ENCODE assay signal across 16 cellular contexts in the genomic region with DNA sequence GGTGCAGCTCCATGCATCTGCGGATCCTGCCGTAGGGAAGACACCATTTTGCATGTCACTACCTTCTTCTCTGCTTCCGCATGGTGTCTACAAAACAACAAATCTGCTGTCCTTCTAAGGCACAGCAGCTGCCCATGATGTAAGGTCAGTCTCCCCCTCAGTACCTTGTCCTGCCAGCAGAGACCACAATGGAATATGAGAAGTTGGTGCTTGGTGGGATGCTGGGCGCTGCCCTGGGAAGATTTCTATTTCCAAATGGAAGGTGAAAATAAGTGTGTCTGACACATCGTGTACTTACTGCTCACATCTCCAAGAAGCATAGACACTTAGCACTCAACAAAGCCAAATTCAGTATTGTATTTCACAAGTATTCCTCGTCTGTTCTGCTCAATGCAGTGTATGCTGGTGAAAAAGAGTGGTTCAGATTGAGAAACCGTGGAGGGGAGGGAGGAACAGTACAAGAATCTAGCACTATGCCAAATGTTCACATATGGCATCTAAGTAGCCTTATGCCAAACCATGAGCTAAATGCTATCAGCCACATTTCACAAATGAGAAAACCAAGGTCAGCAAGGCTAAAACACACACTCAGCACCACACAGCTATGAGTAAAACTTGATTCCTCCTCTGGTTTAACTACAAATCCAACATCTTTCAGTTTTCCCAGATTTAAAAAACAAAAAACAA.
DNase-seq lines count a peak whose midpoint lies in the region; ATAC-seq and TF ChIP-seq lines count a peak whose summit lies in the region.
"Had no signal": no experiment of that assay in that cellular context is flagged by ENCODE, and none has a peak within 500 bp of the region (broad histone marks: within the 10 kb centered on the region; RNA-seq: fewer than 3 reads in every experiment).

No MANE protein-coding gene starts in this region.

- H3K4me1 ChIP-seq in heart left ventricle = peaks cover 6 to 39% (median 28%) of the 10 kb centered on the region in 12 donors
- H3K4me1 ChIP-seq in tibial artery = peaks cover 0 to 27% (median 14%) of the 10 kb centered on the region in 4 donors

- WGBS in heart left ventricle, 4 donors = 85 to 88% (median 87%) methylated on average over 7 of the region's 7 CpGs

- H3K4me3 ChIP-seq in heart left ventricle (no peak overlapping the region), skeletal muscle cell (ENCODE audit: low read depth, low read length) (no peak overlapping the region), tibial artery (no peak overlapping the region)

- no peaks in the 10 kb centered on the region for H3K27me3 ChIP-seq in heart left ventricle
- no peaks in the 10 kb centered on the region for H3K27me3 ChIP-seq in tibial artery

- TF ChIP-seq POLR2A in heart left ventricle (IDR thresholded peaks at IDR 0.05) = no peak

- intact Hi-C loops in heart left ventricle (cut with DNase I) = loop anchor here in 4 of 10 donors (5.0 to 10.0 kb wide), 3 partner anchors 455 to 543 kb away; no protein-coding TSS in a partner anchor
- intact Hi-C loops in tibial artery (cut with DNase I; ENCODE audit: low total_unique reads) = loop anchor here (10.0 kb wide), 1 partner anchor 387 kb away; no protein-coding TSS in a partner anchor

- TF ChIP-seq CTCF in heart left ventricle (IDR thresholded peaks at IDR 0.05) (no peak), tibial artery (IDR thresholded peaks at IDR 0.05) (no peak)

- H3K9me3 ChIP-seq in heart left ventricle (no peaks in the 10 kb centered on the region), tibial artery (no peaks in the 10 kb centered on the region)

- H3K27ac ChIP-seq in heart left ventricle (peak overlapping the region in 5 of 12 donors; percentile 2 to 75 (median 20)), tibial artery (no peak overlapping the region)

- peak in 3 of 4 donors; percentile 53 to 73 (median 60) for ATAC-seq in heart left ventricle
- ATAC-seq in GM18870 (IDR thresholded peaks at IDR 0.05; ENCODE audit: unreplicated experiment) = no peak
- ATAC-seq: stimulated activated effector memory CD8-positive, alpha-beta T cell treated with anti-CD3 and anti-CD28 coated beads, Interleukin-12 subunit alpha, Interleukin-12 subunit beta, amount 100 ng/mL, for 72 hours had no signal

- peaks cover 0 to 29% (median 8%) of the 10 kb centered on the region in 9 donors for H3K36me3 ChIP-seq in heart left ventricle
- peaks cover 0 to 15% (median 11%) of the 10 kb centered on the region in 3 donors for H3K36me3 ChIP-seq in tibial artery

- DNase-seq in GM04504 (ENCODE audit: low read depth) (peak; percentile 41), cerebellar cortex (ENCODE audit: low spot score) (peak; percentile 94), heart left ventricle (no peak), skeletal muscle cell (ENCODE audit: low read depth) (peak; percentile 84), tibial artery (no peak), LoVo (ENCODE audit: low spot score) (no peak), NCI-H2107 (lab: John Stamatoyannopoulos, UW) (no peak)
- DNase-seq: activated CD4-positive, alpha-beta T cell treated with anti-CD3 and anti-CD28 coated beads for 1 hour; activated T-cell treated with anti-CD3 and anti-CD28 coated beads for 4 hours; CD4-positive, alpha-beta T cell; islet precursor cell; NCI-H524 treated with DMSO at 0.1 percent for 48 hours; stimulated activated CD4-positive, alpha-beta T cell treated with anti-CD3 and anti-CD28 coated beads, Interleukin-2, amount 100 ng/mL, for 48 hours; SW 1271 had no signal

Comparison
In these comparisons a context has a peak if more than half of its experiments do, and no peak if none do; other contexts are left out.
1. DNase-seq: peak in GM04504 (single experiment), cerebellar cortex (single experiment) and skeletal muscle cell (single experiment); none in heart left ventricle (0 of 5), tibial artery (0 of 2), LoVo (single experiment) and NCI-H2107 (single experiment).